Comparison of ENCODE assay signal across 8 cellular contexts in the genomic region with DNA sequence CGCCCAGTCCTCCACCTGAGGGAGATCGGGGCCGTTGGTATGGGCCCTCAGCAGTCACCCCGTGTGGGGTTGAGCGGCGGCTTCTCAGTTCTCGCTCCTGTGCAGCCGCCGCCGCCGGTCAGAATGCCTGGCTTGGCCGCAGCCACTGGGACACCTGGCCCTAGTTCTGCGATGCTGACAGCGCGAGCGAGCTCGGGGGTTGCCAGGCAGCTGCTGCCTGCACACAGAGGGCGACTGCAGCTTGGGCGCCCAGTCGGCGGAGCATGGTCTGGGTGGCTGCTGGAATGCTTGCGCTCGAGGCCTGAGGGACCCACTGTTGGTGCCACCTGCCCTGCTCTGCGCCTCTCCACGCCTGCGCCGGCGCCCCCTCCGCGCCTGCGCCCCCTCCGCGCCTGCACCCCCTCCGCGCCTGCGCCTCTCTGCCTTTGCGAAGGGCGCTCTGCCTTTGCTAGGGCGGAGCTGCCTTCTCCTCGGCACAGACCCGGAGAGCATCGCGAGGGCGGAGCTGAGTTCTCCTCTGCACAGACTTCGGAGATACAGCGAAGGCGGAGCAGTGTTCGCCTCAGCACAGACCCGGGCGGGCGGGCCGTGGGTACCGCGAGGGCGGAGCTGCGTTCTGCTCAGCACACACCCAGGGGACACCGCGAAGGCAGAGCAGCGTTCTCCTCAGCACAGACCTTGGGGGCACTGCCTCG.
DNase-seq lines count a peak whose midpoint lies in the region; ATAC-seq and TF ChIP-seq lines count a peak whose summit lies in the region.
"Not testable (repeated sequence)": the region's sequence is repeated elsewhere in the genome, so short reads cannot be mapped to it uniquely, and the experiment has no call there.

No MANE protein-coding gene starts in this region.

- H3K36me3 ChIP-seq in BE2C; fibroblast of lung (ENCODE audit: control insufficient read depth, insufficient read depth, low read length): not testable (repeated sequence)

- peak; percentile 74 for TF ChIP-seq POLR2A in Raji (IDR thresholded peaks at IDR 0.05; ENCODE audit: insufficient read depth, low read depth, low read length)

- not testable (repeated sequence) for H3K27ac ChIP-seq in fibroblast of lung (ENCODE audit: insufficient read depth, low read length)

- peak overlapping the region; percentile 86 for H2AFZ ChIP-seq in fibroblast of lung (ENCODE audit: low read length)

- TF ChIP-seq CTCF in BE2C (IDR thresholded peaks at IDR 0.05; ENCODE audit: low read depth, low read length); fibroblast of lung (conservative IDR thresholded peaks at IDR 0.05 in 1 of 2, IDR thresholded peaks at IDR 0.05 in 1 of 2; ENCODE audit: low read depth in 1 of 2, low read length in 2 of 2): not testable (repeated sequence)

- H3K27me3 ChIP-seq in BE2C; fibroblast of lung (ENCODE audit: control insufficient read depth, insufficient read depth, low read length): not testable (repeated sequence)

- H3K4me3 ChIP-seq in BE2C (ENCODE audit: low read depth, low read length) = peak overlapping the region; percentile 58
- peak overlapping the region; percentile 31 to 60 (median 52) for H3K4me3 ChIP-seq in fibroblast of lung (replicated peaks in 1 of 4; ENCODE audit: control extremely low read depth in 1 of 4, insufficient read depth in 1 of 4, low read depth in 3 of 4, low read length in 4 of 4)

- peak; percentile 100 for ATAC-seq in HG03066 (IDR thresholded peaks at IDR 0.05; ENCODE audit: low read depth, unreplicated experiment)

- not testable (repeated sequence) for H3K4me1 ChIP-seq in BE2C; fibroblast of lung (ENCODE audit: control insufficient read depth, extremely low read depth, insufficient read depth, low read length)

- H3K9me3 ChIP-seq in BE2C; fibroblast of lung (ENCODE audit: control insufficient read depth, insufficient read depth, low read depth, low read length): not testable (repeated sequence)

- not testable (repeated sequence) for H4K20me1 ChIP-seq in fibroblast of lung (ENCODE audit: control insufficient read depth, extremely low read depth, insufficient read depth, low read length)

- H3K9ac ChIP-seq in fibroblast of lung (ENCODE audit: insufficient read depth, low read length) = not testable (repeated sequence)

- peak; percentile 99 for DNase-seq in BE2C
- DNase-seq in GM19240 (ENCODE audit: insufficient read length, low spot score) = peak; percentile 37
- peak; percentile 97 for DNase-seq in activated gamma-delta T cell treated with Interleukin-2 at 50 U/mL for 16 hours
- DNase-seq in fibroblast of lung (ENCODE audit: low read depth in 2 of 2) = peak; percentile 87 to 92
- peak; percentile 90 for DNase-seq in mucosa of gallbladder (ENCODE audit: low spot score)
- DNase-seq in stimulated activated CD4-positive, alpha-beta T cell treated with anti-CD3 and anti-CD28 coated beads, TNF-alpha, amount 100 ng/mL, for 1 hour (ENCODE audit: low read depth in 3 of 3, low spot score in 1 of 3) = peak; percentile 72 to 91 (median 83)

- H3K79me2 ChIP-seq in fibroblast of lung (ENCODE audit: control insufficient read depth, insufficient read depth, low read length) = not testable (repeated sequence)

- H3K4me2 ChIP-seq in fibroblast of lung (ENCODE audit: extremely low read depth, insufficient read depth, low read length) = peak overlapping the region; percentile 68

Comparison
In these comparisons a context has a peak if more than half of its experiments do, and no peak if none do; other contexts are left out.
1. DNase-seq: peak in every context shown above with its lines; median percentile 99 in BE2C; 97 in activated gamma-delta T cell treated with Interleukin-2 at 50 U/mL for 16 hours; 90 in mucosa of gallbladder; 90 in fibroblast of lung; 83 in stimulated activated CD4-positive, alpha-beta T cell treated with anti-CD3 and anti-CD28 coated beads, TNF-alpha, amount 100 ng/mL, for 1 hour; 37 in GM19240.